Comparison of ENCODE assay signal across 20 cellular contexts in the genomic region with DNA sequence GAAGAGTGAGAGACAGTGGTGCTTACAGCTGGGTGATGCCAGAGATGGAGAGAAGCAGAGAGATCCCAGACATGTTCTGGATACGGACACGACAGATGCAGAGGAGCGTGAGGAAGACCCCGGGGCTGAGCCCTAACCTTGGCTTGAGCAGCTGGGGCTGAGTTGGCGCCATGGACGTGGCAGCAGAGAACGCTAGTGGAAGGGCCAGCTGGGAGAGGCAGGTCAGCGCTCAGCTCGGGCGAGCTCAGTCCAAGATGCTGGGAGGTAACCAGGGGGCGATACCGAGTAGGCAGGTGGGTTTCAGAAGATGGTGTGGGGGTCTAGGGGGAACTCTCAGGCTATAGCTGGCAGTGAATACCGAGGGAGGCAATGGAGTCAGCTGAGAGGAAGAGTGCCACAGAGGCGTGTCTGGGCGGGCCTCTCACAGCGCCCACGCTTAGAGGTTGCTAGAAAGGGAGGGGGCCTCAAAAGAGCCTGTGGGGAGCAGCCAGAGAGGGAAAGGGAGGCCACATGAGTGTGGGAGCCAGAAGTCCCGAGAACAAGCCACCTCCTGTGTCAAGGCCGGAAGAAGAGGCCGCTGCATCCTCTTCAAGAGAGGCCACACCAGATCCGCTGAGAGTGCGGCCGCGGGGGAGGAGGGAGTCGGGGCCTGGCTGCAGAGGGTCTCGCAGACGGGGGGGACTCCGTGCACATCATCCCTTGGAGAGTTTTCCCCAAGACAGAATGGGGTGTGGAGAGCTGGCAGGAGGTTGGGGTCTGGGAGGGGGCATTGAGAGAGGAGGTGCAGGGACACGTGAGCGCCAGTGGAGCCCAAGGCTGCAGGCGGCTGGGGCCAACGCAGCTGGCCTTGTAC. TPM values are rescaled to one million over a fixed set of nuclear protein-coding genes. Genes with fewer than 3 reads are reported as not detected.
DNase-seq lines count a peak whose midpoint lies in the region; ATAC-seq, FAIRE-seq and TF ChIP-seq lines count a peak whose summit lies in the region.
"Had no signal": no experiment of that assay in that cellular context is flagged by ENCODE, and none has a peak within 500 bp of the region (broad histone marks: within the 10 kb centered on the region; RNA-seq: fewer than 3 reads in every experiment).

No MANE protein-coding gene starts in this region.

- peak in 2 of 3 donors; percentile 27 to 37 for DNase-seq in right cardiac atrium
- no peak for DNase-seq in Right ventricle myocardium superior
- peak; percentile 46 for DNase-seq in natural killer cell treated with Interleukin-12 subunit alpha and Interleukin-12 subunit beta and Interleukin-15 and Interleukin-18, amount 100 ng/mL, for 72 hours (ENCODE audit: low spot score)
- DNase-seq in uterus, result peak; percentile 9 to 11
- no peak for DNase-seq in amygdala (lab: John Stamatoyannopoulos, UW)
- no peak for DNase-seq in GM12891 (ENCODE audit: insufficient read length, low spot score)
- DNase-seq in Ammon's horn (ENCODE audit: low spot score), result no peak
- DNase-seq: activated CD4-positive, alpha-beta T cell treated with anti-CD3 and anti-CD28 coated beads, Interleukin-2, amount 50 U/mL, for 1 hour; activated CD8-positive, alpha-beta memory T cell treated with anti-CD3 and anti-CD28 coated beads, Interleukin-2, amount 50 U/mL, for 4 hours; activated gamma-delta T cell treated with Interleukin-2 at 50 U/mL for 16 hours; immature natural killer cell; mesenchymal stem cell; MV-4-11; NCI-H187 treated with DMSO at 0.1 percent for 48 hours; NCI-H446 treated with DMSO at 0.1 percent for 48 hours; RPMI8226; SW 1271 had no signal

- no peaks in the 10 kb centered on the region for H3K36me3 ChIP-seq in uterus

- H3K27me3 Mint-ChIP-seq in brain, result peaks cover 18% of the 10 kb centered on the region
- H3K27me3 Mint-ChIP-seq in natural killer cell treated with Interleukin-12 subunit alpha and Interleukin-12 subunit beta and Interleukin-15 and Interleukin-18, amount 100 ng/mL, for 72 hours, result peaks cover 0 to 10% of the 10 kb centered on the region in 2 donors

- no peaks in the 10 kb centered on the region for H3K27me3 ChIP-seq in right cardiac atrium (ENCODE audit: control insufficient read depth, insufficient read depth)
- H3K27me3 ChIP-seq in uterus, result no peaks in the 10 kb centered on the region

- TF ChIP-seq CTCF in brain (conservative IDR thresholded peaks at IDR 0.05), result no peak
- no peak for TF ChIP-seq CTCF in uterus (IDR thresholded peaks at IDR 0.05)

- H3K4me3 Mint-ChIP-seq in brain, result no peak overlapping the region
- no peak overlapping the region for H3K4me3 Mint-ChIP-seq in natural killer cell treated with Interleukin-12 subunit alpha and Interleukin-12 subunit beta and Interleukin-15 and Interleukin-18, amount 100 ng/mL, for 72 hours
- H3K4me3 Mint-ChIP-seq: immature natural killer cell; naive thymus-derived CD8-positive, alpha-beta T cell had no signal

- peak overlapping the region in 3 of 5 experiments; percentile 47 to 97 (median 56) for H3K27ac Mint-ChIP-seq in brain
- no peak overlapping the region for H3K27ac Mint-ChIP-seq in natural killer cell treated with Interleukin-12 subunit alpha and Interleukin-12 subunit beta and Interleukin-15 and Interleukin-18, amount 100 ng/mL, for 72 hours

- no peaks in the 10 kb centered on the region for H3K36me3 Mint-ChIP-seq in brain
- H3K36me3 Mint-ChIP-seq in natural killer cell treated with Interleukin-12 subunit alpha and Interleukin-12 subunit beta and Interleukin-15 and Interleukin-18, amount 100 ng/mL, for 72 hours, result no peaks in the 10 kb centered on the region
- H3K36me3 Mint-ChIP-seq: immature natural killer cell had no signal

- H3K4me1 ChIP-seq in right cardiac atrium (ENCODE audit: control insufficient read depth, insufficient read depth, low read length), result no peaks in the 10 kb centered on the region
- H3K4me1 ChIP-seq in uterus, result no peaks in the 10 kb centered on the region

- 86% methylated on average over 32 of the region's 32 CpGs for WGBS in right cardiac atrium

- no peaks in the 10 kb centered on the region for H3K9me3 ChIP-seq in right cardiac atrium (ENCODE audit: control insufficient read depth, low read length)
- H3K9me3 ChIP-seq in uterus, result no peaks in the 10 kb centered on the region

- peaks cover 12% of the 10 kb centered on the region for H3K4me1 Mint-ChIP-seq in brain
- H3K4me1 Mint-ChIP-seq in natural killer cell treated with Interleukin-12 subunit alpha and Interleukin-12 subunit beta and Interleukin-15 and Interleukin-18, amount 100 ng/mL, for 72 hours (ENCODE audit: low read depth in 2 of 2), result no peaks in the 10 kb centered on the region
- H3K4me1 Mint-ChIP-seq: immature natural killer cell; naive thymus-derived CD8-positive, alpha-beta T cell had no signal

- intact Hi-C loops in right cardiac atrium (cut with DNase I), result no loop called here
- intact Hi-C loops in Right ventricle myocardium superior (cut with DNase I), result no loop called here
- intact Hi-C loops in uterus (cut with DNase I; ENCODE audit: low total_unique reads), result no loop called here

- H3K27ac ChIP-seq in right cardiac atrium (ENCODE audit: low read length), result no peak overlapping the region
- no peak overlapping the region for H3K27ac ChIP-seq in uterus

- no peak for ATAC-seq in right cardiac atrium
- no peak for ATAC-seq in Right ventricle myocardium superior (ENCODE audit: poor library complexity)
- ATAC-seq in natural killer cell treated with Interleukin-12 subunit alpha and Interleukin-12 subunit beta and Interleukin-15 and Interleukin-18, amount 100 ng/mL, for 72 hours, result no peak
- ATAC-seq: K562; naive thymus-derived CD8-positive, alpha-beta T cell had no signal

- no peak overlapping the region for H3K4me3 ChIP-seq in right cardiac atrium (ENCODE audit: low read length)
- H3K4me3 ChIP-seq in uterus, result no peak overlapping the region
- H3K4me3 ChIP-seq: K562 had no signal

- TF ChIP-seq POLR2A in uterus (IDR thresholded peaks at IDR 0.05), result no peak
- no peak for TF ChIP-seq POLR2A in GM12891 (IDR thresholded peaks at IDR 0.05; ENCODE audit: low read depth, low read length)

- FAIRE-seq in GM12891 (lab: Jason Lieb, UNC), result no peak
- FAIRE-seq: K562 had no signal

- peaks cover 0 to 9% (median 0%) of the 10 kb centered on the region in 5 experiments for H3K9me3 Mint-ChIP-seq in brain
- no peaks in the 10 kb centered on the region for H3K9me3 Mint-ChIP-seq in natural killer cell treated with Interleukin-12 subunit alpha and Interleukin-12 subunit beta and Interleukin-15 and Interleukin-18, amount 100 ng/mL, for 72 hours

TF ChIP-seq in GM12891, 5 proteins besides CTCF, POLR2A, EP300 and RAD21:
- TF ChIP-seq POLR2AphosphoS5 (IDR thresholded peaks at IDR 0.05; ENCODE audit: low read depth, low read length), result no peak
- TF ChIP-seq TAF1 (IDR thresholded peaks at IDR 0.05; ENCODE audit: low read depth, low read length), result no peak
- no peak for TF ChIP-seq SPI1 (IDR thresholded peaks at IDR 0.05; ENCODE audit: low read depth, low read length)
- TF ChIP-seq PAX5 (IDR thresholded peaks at IDR 0.05; ENCODE audit: insufficient read depth, low read length, severe bottlenecking), result no peak
- no peak for TF ChIP-seq POU2F2 (IDR thresholded peaks at IDR 0.05; ENCODE audit: low read depth, low read length)

RNA-seq across cellular contexts. Expression of gene DIO3, which starts 57.0 kb away (rescaled TPM):
- total RNA-seq in right cardiac atrium (under 1 TPM in 1 of 4 donors, not detected in 3; 0.17 TPM), Right ventricle myocardium superior (0.16 TPM), uterus (1 to 10 TPM in 3 of 4 donors, under 1 TPM in 1; 0.26 to 9.0 (median 5.5) TPM)
- polyA plus RNA-seq in right cardiac atrium (0.34 TPM), brain (ENCODE audit: insufficient read depth, low read depth, low replicate concordance) (0.31 TPM)
- not detected for total RNA-seq in natural killer cell treated with Interleukin-12 subunit alpha and Interleukin-12 subunit beta and Interleukin-15 and Interleukin-18, amount 100 ng/mL, for 72 hours
- polyA plus RNA-seq in GM12891 (2012; ENCODE audit: low read depth, missing spikeins), result 0.05 TPM
- total RNA-seq: K562; naive thymus-derived CD8-positive, alpha-beta T cell had no signal
- polyA plus RNA-seq: immature natural killer cell; K562; naive thymus-derived CD8-positive, alpha-beta T cell had no signal

Comparison
In these comparisons a context has a peak if more than half of its experiments do, and no peak if none do; other contexts are left out.
1. DNase-seq: peak in right cardiac atrium (2 of 3), natural killer cell treated with Interleukin-12 subunit alpha and Interleukin-12 subunit beta and Interleukin-15 and Interleukin-18, amount 100 ng/mL, for 72 hours (single experiment) and uterus (2 of 2); none in Right ventricle myocardium superior (single experiment), amygdala (0 of 56), GM12891 (single experiment) and Ammon's horn (single experiment).
2. H3K27ac Mint-ChIP-seq: peak in brain (3 of 5); none in natural killer cell treated with Interleukin-12 subunit alpha and Interleukin-12 subunit beta and Interleukin-15 and Interleukin-18, amount 100 ng/mL, for 72 hours (0 of 2).